Comparison of ENCODE assay signal across 10 cellular contexts in genomic region chr14:90419200-90419599, GRCh38. TPM values are rescaled to one million over a fixed set of nuclear protein-coding genes. Genes with fewer than 3 reads are reported as not detected.
DNase-seq lines count a peak whose midpoint lies in the region; ATAC-seq and FAIRE-seq lines count a peak whose summit lies in the region.
"Had no signal": no experiment of that assay in that cellular context is flagged by ENCODE, and none has a peak within 500 bp of the region (broad histone marks: within the 10 kb centered on the region; RNA-seq: fewer than 3 reads in every experiment).

No MANE protein-coding gene starts in this region.

- H3K36me3 ChIP-seq in small intestine (ENCODE audit: control insufficient read depth in 2 of 2, insufficient read depth in 2 of 2, low read length in 2 of 2): no peaks in the 10 kb centered on the region
- no peaks in the 10 kb centered on the region for H3K36me3 ChIP-seq in Karpas-422 (ENCODE audit: insufficient read depth, low read length)

- H3K9ac ChIP-seq in Karpas-422 (ENCODE audit: low read length): no peak overlapping the region

- no peak for FAIRE-seq in small intestine (lab: Jason Lieb, UNC)

- no peak overlapping the region for H2AFZ ChIP-seq in Karpas-422 (ENCODE audit: low read length)

- no peaks in the 10 kb centered on the region for H3K4me1 ChIP-seq in small intestine (ENCODE audit: control insufficient read depth in 2 of 2, insufficient read depth in 1 of 2, low read depth in 1 of 2, low read length in 1 of 2)
- H3K4me1 ChIP-seq in Karpas-422 (ENCODE audit: low read length): no peaks in the 10 kb centered on the region

- intact Hi-C loops in Right ventricle myocardium inferior (cut with DNase I): no loop called here

- H3K4me1 Mint-ChIP-seq in activated T-helper 17 cell treated with anti-CD3 and anti-CD28 coated beads, Interleukin-2, amount 50 U/mL, for 72 hours: no peaks in the 10 kb centered on the region

- no peaks in the 10 kb centered on the region for H3K36me3 Mint-ChIP-seq in activated T-helper 17 cell treated with anti-CD3 and anti-CD28 coated beads, Interleukin-2, amount 50 U/mL, for 72 hours (ENCODE audit: low read depth)

- no peaks in the 10 kb centered on the region for H3K9me2 ChIP-seq in Karpas-422 (replicated peaks; ENCODE audit: insufficient read depth, low read length)

- no peak overlapping the region for H3K4me3 Mint-ChIP-seq in activated T-helper 17 cell treated with anti-CD3 and anti-CD28 coated beads, Interleukin-2, amount 50 U/mL, for 72 hours

- no peaks in the 10 kb centered on the region for H3K79me2 ChIP-seq in Karpas-422 (ENCODE audit: low read length)

- H4K20me1 ChIP-seq in Karpas-422 (ENCODE audit: insufficient read depth, low read depth, low read length): no peaks in the 10 kb centered on the region

- ATAC-seq in Right ventricle myocardium inferior: peak; percentile 73
- ATAC-seq in activated T-helper 17 cell treated with anti-CD3 and anti-CD28 coated beads, Interleukin-2, amount 50 U/mL, for 72 hours (replicated peaks): no peak
- no peak for ATAC-seq in HG03342 (IDR thresholded peaks at IDR 0.05; ENCODE audit: unreplicated experiment)

- WGBS in small intestine, 3 donors: 11 to 38% (median 30%) methylated on average over 12 of the region's 12 CpGs

- no peak overlapping the region for H3K4me2 ChIP-seq in Karpas-422 (ENCODE audit: low read depth, low read length, poor library complexity, severe bottlenecking)

- H3K27me3 ChIP-seq in small intestine (ENCODE audit: control insufficient read depth in 2 of 2, insufficient read depth in 2 of 2, low read length in 2 of 2) (no peaks in the 10 kb centered on the region), Karpas-422 (ENCODE audit: low read length) (no peaks in the 10 kb centered on the region; the same call in 1 of the 2 replicates)

- DNase-seq in HCEC 1CT (peak; percentile 92), T1000 (lab: John Stamatoyannopoulos, UW) (peak; percentile 72), Right ventricle myocardium inferior (ENCODE audit: missing footprints) (peak; percentile 74), small intestine (peak; percentile 49), Karpas-422 (no peak), NCI-H1436 (lab: John Stamatoyannopoulos, UW) (no peak)
- DNase-seq: activated CD4-positive, alpha-beta T cell treated with anti-CD3 and anti-CD28 coated beads, Interleukin-2, amount 50 U/mL, for 4 hours had no signal

- H3K4me3 ChIP-seq in small intestine (ENCODE audit: low read depth in 1 of 2, low read length in 2 of 2) (no peak overlapping the region), Karpas-422 (ENCODE audit: low read length) (no peak overlapping the region)
- H3K4me3 ChIP-seq: skin epidermis had no signal

- H3K9me3 Mint-ChIP-seq in activated T-helper 17 cell treated with anti-CD3 and anti-CD28 coated beads, Interleukin-2, amount 50 U/mL, for 72 hours: no peaks in the 10 kb centered on the region

- no peaks in the 10 kb centered on the region for H3K27me3 Mint-ChIP-seq in activated T-helper 17 cell treated with anti-CD3 and anti-CD28 coated beads, Interleukin-2, amount 50 U/mL, for 72 hours

- H3K27ac ChIP-seq in small intestine (ENCODE audit: low read depth in 1 of 2, low read length in 1 of 2) (peak overlapping the region in 1 of 2 donors; percentile 27), Karpas-422 (ENCODE audit: low read length) (no peak overlapping the region)

- no peaks in the 10 kb centered on the region for H3K9me3 ChIP-seq in small intestine (ENCODE audit: control insufficient read depth, low read depth)
- 0 out of 2 replicates have a peak, but pooled peaks cover 3% of the 10 kb centered on the region for H3K9me3 ChIP-seq in Karpas-422 (ENCODE audit: low read length)

- no peak overlapping the region for H3K27ac Mint-ChIP-seq in activated T-helper 17 cell treated with anti-CD3 and anti-CD28 coated beads, Interleukin-2, amount 50 U/mL, for 72 hours

RNA-seq across cellular contexts. Expression of gene CALM1, which starts 22.4 kb away (rescaled TPM):
- total RNA-seq in Right ventricle myocardium inferior: 638 TPM
- polyA plus RNA-seq in small intestine: 1,000 to 10,000 TPM in 2 of 3 donors, 100 to 1,000 TPM in 1; 769 to 1,791 (median 1,073) TPM
- 560 and 724 TPM in 2 replicates for total RNA-seq in Karpas-422 (2014; rRNA removed; shearing (Covaris generic); ENCODE audit: low replicate concordance)
- total RNA-seq in activated T-helper 17 cell treated with anti-CD3 and anti-CD28 coated beads, Interleukin-2, amount 50 U/mL, for 72 hours: 100 to 1,000 TPM; 594 to 651 TPM

Comparison
In these comparisons a context has a peak if more than half of its experiments do, and no peak if none do; other contexts are left out.
1. DNase-seq: peak in HCEC 1CT (single experiment), T1000 (single experiment), Right ventricle myocardium inferior (single experiment) and small intestine (single experiment); none in Karpas-422 (single experiment) and NCI-H1436 (single experiment).